In genomic region chr17:45894022-45894784, GRCh38 we compare ENCODE assay signal across 8 cellular contexts. TPM values are rescaled to one million over a fixed set of nuclear protein-coding genes. Genes with fewer than 3 reads are reported as not detected.
A peak's percentile ranks its signal among the peaks of the same experiment; 100 is the strongest.
DNase-seq lines count a peak whose midpoint lies in the region; ATAC-seq, FAIRE-seq and TF ChIP-seq lines count a peak whose summit lies in the region.

TSS of gene MAPT (plus strand) at chr17:45894554. CDS start at chr17:45962338, 67,784 bp downstream.

- WGBS in ovary, 3 donors, result 1 to 2% (median 1%) methylated on average over 59 to 95 of the region's 97 CpGs

- intact Hi-C loops in Caco-2 (cut with micrococcal nuclease; ENCODE audit: unreplicated experiment), result loop anchor here (10.0 kb wide), 2 partner anchors 51 to 249 kb away; no protein-coding TSS in a partner anchor
- intact Hi-C loops in ovary (cut with DNase I), result no loop called here

- TF ChIP-seq CTCF in Caco-2 (IDR thresholded peaks at IDR 0.05; ENCODE audit: insufficient read depth in 1 of 2, low read depth in 1 of 2, low read length in 1 of 2, severe bottlenecking in 1 of 2, unreplicated experiment in 1 of 2), result peak; percentile 71 to 95
- peak; percentile 73 for TF ChIP-seq CTCF in cardiac muscle cell (IDR thresholded peaks at IDR 0.05; ENCODE audit: low read depth, low read length)
- TF ChIP-seq CTCF in ovary (IDR thresholded peaks at IDR 0.05), result peak; percentile 88 to 95 (median 89)
- TF ChIP-seq CTCF in thoracic aorta (IDR thresholded peaks at IDR 0.05), result peak; percentile 94

- H3K27me3 ChIP-seq in Caco-2 (replicated peaks; ENCODE audit: control insufficient read depth, insufficient read depth, low read length), result 0 out of 2 replicates have a peak, but pooled peaks cover 1% of the 10 kb centered on the region
- peaks cover 43% of the 10 kb centered on the region for H3K27me3 ChIP-seq in adipocyte (replicated peaks; ENCODE audit: control insufficient read depth, insufficient read depth, low read length)
- peaks cover 61% of the 10 kb centered on the region for H3K27me3 ChIP-seq in cardiac muscle cell
- H3K27me3 ChIP-seq in ovary, result no peaks in the 10 kb centered on the region
- H3K27me3 ChIP-seq in thoracic aorta (replicated peaks; ENCODE audit: insufficient read depth), result no peaks in the 10 kb centered on the region

- H3K27me3 Mint-ChIP-seq in Caco-2 (ENCODE audit: insufficient read depth, unreplicated experiment), result peaks cover 16% of the 10 kb centered on the region

- FAIRE-seq in H54 (lab: Jason Lieb, UNC), result peak; percentile 58

- H3K9me3 Mint-ChIP-seq in Caco-2 (ENCODE audit: unreplicated experiment), result no peaks in the 10 kb centered on the region

- H3K4me3 ChIP-seq in Caco-2 (ENCODE audit: low read depth, low read length) (peak within 1 kb of the TSS; percentile 86), adipocyte (ENCODE audit: low read length) (peak within 1 kb of the TSS; percentile 82), cardiac muscle cell (peak within 1 kb of the TSS; percentile 82), ovary (peak within 1 kb of the TSS; percentile 60), thoracic aorta (peak within 1 kb of the TSS; percentile 99)

- H3K4me1 ChIP-seq in Caco-2 (peaks cover 7% of the 10 kb centered on the region; the same call in 1 of the 2 replicates), adipocyte (ENCODE audit: control insufficient read depth, insufficient read depth, low read length) (no peaks in the 10 kb centered on the region), cardiac muscle cell (ENCODE audit: low read depth) (no peaks in the 10 kb centered on the region), ovary (ENCODE audit: insufficient read depth) (peaks cover 4% of the 10 kb centered on the region), thoracic aorta (ENCODE audit: control insufficient read depth in 1 of 2, low read depth in 2 of 2) (peaks cover 14 to 34% of the 10 kb centered on the region in 2 donors)

- peak within 1 kb of the TSS; percentile 83 for H3K4me3 Mint-ChIP-seq in Caco-2 (ENCODE audit: unreplicated experiment)

- DNase-seq in Caco-2 (peak; percentile 94 to 97), H54 (ENCODE audit: insufficient read length, low spot score) (peak; percentile 98), NCI-H1092 treated with DMSO at 0.1 percent for 48 hours (lab: John Stamatoyannopoulos, UW) (peak; percentile 98), SW 1271 (lab: John Stamatoyannopoulos, UW) (peak; percentile 56 to 88), adipocyte (ENCODE audit: low read depth) (peak; percentile 96), cardiac muscle cell (ENCODE audit: low read depth in 1 of 2, low spot score in 1 of 2) (peak; percentile 95), ovary (peak; percentile 85 to 95 (median 87)), thoracic aorta (ENCODE audit: low spot score) (peak; percentile 37)

- TF ChIP-seq POLR2A in H54 (IDR thresholded peaks at IDR 0.05; ENCODE audit: low read depth, low read length), result peak; percentile 90
- no peak for TF ChIP-seq POLR2A in ovary (IDR thresholded peaks at IDR 0.05)

- peak within 1 kb of the TSS; percentile 59 for H3K27ac Mint-ChIP-seq in Caco-2 (ENCODE audit: unreplicated experiment)

- H3K36me3 Mint-ChIP-seq in Caco-2 (ENCODE audit: insufficient read depth, unreplicated experiment), result no peaks in the 10 kb centered on the region

- TF ChIP-seq EP300 in ovary (IDR thresholded peaks at IDR 0.05), result no peak

- CTCF ChIA-PET in Caco-2 (lab: Charles Lee), result interaction anchor here (0.6 to 0.9 kb wide), 6 partner anchors 11 to 227 kb away, joined by 3 to 6 read pairs (median 3); no protein-coding TSS in a partner anchor

- peak; percentile 75 for ATAC-seq in thoracic aorta (ENCODE audit: insufficient number of reproducible peaks, low FRiP score, low read depth)

- H3K36me3 ChIP-seq in Caco-2 (ENCODE audit: control insufficient read depth, insufficient read depth, low read length) (no peaks in the 10 kb centered on the region), adipocyte (ENCODE audit: control insufficient read depth, insufficient read depth, low read length, severe bottlenecking) (no peaks in the 10 kb centered on the region), cardiac muscle cell (no peaks in the 10 kb centered on the region), ovary (no peaks in the 10 kb centered on the region), thoracic aorta (no peaks in the 10 kb centered on the region)

- H3K4me1 Mint-ChIP-seq in Caco-2 (ENCODE audit: low read depth, unreplicated experiment), result no peaks in the 10 kb centered on the region

- no TSS peak for BruUV-seq in Caco-2 (replicated peaks; lab: Mats Ljungman, UMichigan)

- peak within 1 kb of the TSS; percentile 82 for H3K9ac ChIP-seq in adipocyte (ENCODE audit: low read length)

- POLR2A ChIA-PET in Caco-2 (lab: Charles Lee), result interaction anchor here (0.6 kb wide), 1 partner anchor 577 kb away, joined by 4 read pairs; the partner anchor contains the start of gene MAP3K14

- H3K27ac ChIP-seq in cardiac muscle cell, result no peak within 1 kb of the TSS
- peak within 1 kb of the TSS in 1 of 2 donors; percentile 12 for H3K27ac ChIP-seq in ovary
- H3K27ac ChIP-seq in thoracic aorta, result no peak within 1 kb of the TSS

- H3K9me3 ChIP-seq in Caco-2 (no peaks in the 10 kb centered on the region), adipocyte (ENCODE audit: control insufficient read depth, low read length) (no peaks in the 10 kb centered on the region), cardiac muscle cell (ENCODE audit: low read depth) (no peaks in the 10 kb centered on the region), ovary (no peaks in the 10 kb centered on the region), thoracic aorta (no peaks in the 10 kb centered on the region)

RNA-seq across cellular contexts. Expression of gene MAPT, which starts in this region (rescaled TPM):
- total RNA-seq in Caco-2 (2022) (0.60 and 0.95 TPM in 2 replicates), cardiac muscle cell (1.3 and 2.9 TPM in 2 replicates), ovary (1 to 10 TPM in 4 of 7 donors, under 1 TPM in 3; 0.57 to 2.2 (median 1.1) TPM), thoracic aorta (1 to 10 TPM; 3.1 to 4.6 TPM)
- polyA plus RNA-seq in cardiac muscle cell (1.5 and 1.9 TPM in 2 replicates), ovary (1 to 10 TPM in 1 of 2 donors, under 1 TPM in 1; 0.40 to 2.2 TPM)

Comparison
In these comparisons a context has a peak if more than half of its experiments do, and no peak if none do; other contexts are left out.
1. Peak in DNase-seq and H3K4me3 ChIP-seq in Caco-2; RNA of the gene not detected or under 1 TPM.
2. DNase-seq: peak in every context shown above with its lines; median percentile 98 in H54; 98 in NCI-H1092 treated with DMSO at 0.1 percent for 48 hours; 96 in adipocyte; 96 in Caco-2; 95 in cardiac muscle cell; 87 in ovary; 72 in SW 1271; 37 in thoracic aorta.